Comparison of ENCODE assay signal across 8 cellular contexts in genomic region chr4:1249148-1249730, GRCh38.
DNase-seq lines count a peak whose midpoint lies in the region; ATAC-seq lines count a peak whose summit lies in the region.

No MANE protein-coding gene starts in this region.

- DNase-seq in NK-92 treated with Interleukin-12 subunit alpha and Interleukin-12 subunit beta, amount 100 ng/mL, for 24 hours (lab: John Stamatoyannopoulos, UW), result peak; percentile 74
- DNase-seq in NK-92 (lab: John Stamatoyannopoulos, UW; ENCODE audit: unreplicated experiment) (no peak), NCI-H2029 (lab: John Stamatoyannopoulos, UW) (peak; percentile 70), cerebellar cortex (ENCODE audit: low spot score) (peak; percentile 79), kidney tubule cell (ENCODE audit: low spot score) (peak; percentile 90)
- DNase-seq in stimulated activated CD4-positive, alpha-beta T cell treated with anti-CD3 and anti-CD28 coated beads, Interleukin-15, amount 100 ng/mL, for 48 hours (ENCODE audit: low read depth in 2 of 2), result peak; percentile 68 to 79

- peak; percentile 51 for ATAC-seq in HG02852 (IDR thresholded peaks at IDR 0.05; ENCODE audit: unreplicated experiment)
- peak; percentile 61 to 69 for ATAC-seq in activated CD4-positive, CD25-positive, alpha-beta regulatory T cell treated with anti-CD3 and anti-CD28 coated beads, Interleukin-2, amount 50 U/mL, for 24 hours
